ENCODE assay signal across 1 cellular context in the genomic region with DNA sequence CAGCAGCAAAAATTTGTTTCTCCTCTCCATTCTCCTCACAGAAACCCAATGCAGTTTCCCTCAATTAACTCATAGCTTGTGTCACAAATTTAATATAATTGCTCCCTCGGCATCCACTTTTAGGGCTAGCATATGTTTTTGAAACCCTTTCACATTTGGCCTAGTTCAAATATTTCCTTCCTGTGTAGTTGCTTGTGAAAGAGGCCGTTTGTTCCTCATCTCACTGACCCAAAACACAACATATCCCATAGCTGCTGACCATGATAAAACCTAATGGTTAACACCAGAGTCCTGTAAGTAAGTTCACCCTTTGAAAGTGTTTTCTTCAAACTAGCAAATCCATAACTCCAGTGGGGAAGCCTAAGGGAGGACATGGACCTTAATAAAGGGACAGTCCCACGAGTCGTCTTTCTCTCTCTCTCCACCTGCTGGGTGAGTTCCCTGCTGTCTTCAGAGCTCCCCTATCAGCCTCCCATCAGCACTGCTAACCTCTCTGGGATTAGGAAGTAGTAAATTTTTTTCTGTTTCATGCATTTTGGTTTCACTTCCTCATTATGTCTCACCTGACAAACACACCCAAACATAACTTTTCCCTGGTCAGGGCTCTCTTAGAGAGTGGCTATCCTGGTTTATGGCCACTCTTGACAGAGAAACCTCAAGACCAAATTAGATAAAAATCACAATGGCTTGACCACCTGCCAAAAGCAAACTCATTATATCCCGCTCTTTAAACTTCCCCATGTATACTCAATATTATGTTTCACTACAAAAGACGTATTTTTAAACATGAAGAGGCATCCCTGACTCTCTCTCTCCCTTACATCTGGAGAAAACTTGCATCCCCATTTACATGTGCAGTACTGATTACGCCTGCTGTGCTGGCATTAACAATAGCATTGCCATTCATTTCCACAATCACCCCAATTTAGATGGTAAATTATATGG.
TF ChIP-seq lines count a peak whose summit lies in the region.

No MANE protein-coding gene starts in this region.

TF ChIP-seq in K562, 482 proteins besides CTCF, POLR2A, EP300 and RAD21 (continued from another document and continues in another):
- no peak for TF ChIP-seq CCAR2 (IDR thresholded peaks at IDR 0.05; ENCODE audit: low read depth, low read length)
- no peak for TF ChIP-seq FOXM1 (IDR thresholded peaks at IDR 0.05; ENCODE audit: low read depth)
- TF ChIP-seq FOXM1 (CRISPR knock-in tag; IDR thresholded peaks at IDR 0.05; ENCODE audit: low read depth) = no peak
- no peak for TF ChIP-seq TRIM24 (IDR thresholded peaks at IDR 0.05)
- TF ChIP-seq ELF2 (CRISPR knock-in tag; IDR thresholded peaks at IDR 0.05) = 0 out of 2 replicates have a peak, but pooled peaks have one; percentile 46
- no peak for TF ChIP-seq SMAD1 (IDR thresholded peaks at IDR 0.05; ENCODE audit: low read depth, low read length, partially characterized antibody)
- no peak for TF ChIP-seq FOSL1 (tag; conservative IDR thresholded peaks at IDR 0.05)
- TF ChIP-seq, protein P1, sequence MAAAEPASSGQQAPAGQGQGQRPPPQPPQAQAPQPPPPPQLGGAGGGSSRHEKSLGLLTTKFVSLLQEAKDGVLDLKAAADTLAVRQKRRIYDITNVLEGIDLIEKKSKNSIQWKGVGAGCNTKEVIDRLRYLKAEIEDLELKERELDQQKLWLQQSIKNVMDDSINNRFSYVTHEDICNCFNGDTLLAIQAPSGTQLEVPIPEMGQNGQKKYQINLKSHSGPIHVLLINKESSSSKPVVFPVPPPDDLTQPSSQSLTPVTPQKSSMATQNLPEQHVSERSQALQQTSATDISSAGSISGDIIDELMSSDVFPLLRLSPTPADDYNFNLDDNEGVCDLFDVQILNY (CRISPR knock-in tag; IDR thresholded peaks at IDR 0.05) = no peak
- TF ChIP-seq MBD2 (IDR thresholded peaks at IDR 0.05; ENCODE audit: borderline replicate concordance, low read depth) = no peak
- no peak for TF ChIP-seq ZNF175 (CRISPR knock-in tag; IDR thresholded peaks at IDR 0.05; ENCODE audit: low read depth)
- TF ChIP-seq ZNF584 (CRISPR knock-in tag; IDR thresholded peaks at IDR 0.05; ENCODE audit: low read depth) = no peak
- peak; percentile 92 for TF ChIP-seq SPI1 (IDR thresholded peaks at IDR 0.05; ENCODE audit: borderline replicate concordance, low read depth, low read length)
- no peak for TF ChIP-seq NBN (IDR thresholded peaks at IDR 0.05; ENCODE audit: low read depth)
- no peak for TF ChIP-seq ZFP30 (CRISPR knock-in tag; IDR thresholded peaks at IDR 0.05; ENCODE audit: borderline replicate concordance)
- no peak for TF ChIP-seq ZNF121 (CRISPR knock-in tag; conservative IDR thresholded peaks at IDR 0.05)
- no peak for TF ChIP-seq ZNF140 (CRISPR knock-in tag; IDR thresholded peaks at IDR 0.05)
- TF ChIP-seq ATF7 (IDR thresholded peaks at IDR 0.05) = no peak
- TF ChIP-seq KLF16 (IDR thresholded peaks at IDR 0.05) = no peak
- TF ChIP-seq ATF3 (IDR thresholded peaks at IDR 0.05) = no peak
- TF ChIP-seq ATF3 (CRISPR knock-in tag; conservative IDR thresholded peaks at IDR 0.05) = no peak
- no peak for TF ChIP-seq BRD9 (IDR thresholded peaks at IDR 0.05; ENCODE audit: low read depth, partially characterized antibody)
- no peak for TF ChIP-seq SMARCB1 (IDR thresholded peaks at IDR 0.05; ENCODE audit: insufficient read length, low read depth)
- no peak for TF ChIP-seq NFE2L1 (tag; IDR thresholded peaks at IDR 0.05; ENCODE audit: borderline replicate concordance, low read depth)
- no peak for TF ChIP-seq DLX4 (CRISPR knock-in tag; IDR thresholded peaks at IDR 0.05)
- 0 out of 2 replicates have a peak, but pooled peaks have one; percentile 17 for TF ChIP-seq HDAC2 (IDR thresholded peaks at IDR 0.05)
- no peak for TF ChIP-seq PTRF (tag; IDR thresholded peaks at IDR 0.05)
- TF ChIP-seq ELF1 (tag; IDR thresholded peaks at IDR 0.05) = peak; percentile 60
- TF ChIP-seq MEIS2 (IDR thresholded peaks at IDR 0.05; ENCODE audit: partially characterized antibody) = peak; percentile 27
- TF ChIP-seq, protein P2, sequence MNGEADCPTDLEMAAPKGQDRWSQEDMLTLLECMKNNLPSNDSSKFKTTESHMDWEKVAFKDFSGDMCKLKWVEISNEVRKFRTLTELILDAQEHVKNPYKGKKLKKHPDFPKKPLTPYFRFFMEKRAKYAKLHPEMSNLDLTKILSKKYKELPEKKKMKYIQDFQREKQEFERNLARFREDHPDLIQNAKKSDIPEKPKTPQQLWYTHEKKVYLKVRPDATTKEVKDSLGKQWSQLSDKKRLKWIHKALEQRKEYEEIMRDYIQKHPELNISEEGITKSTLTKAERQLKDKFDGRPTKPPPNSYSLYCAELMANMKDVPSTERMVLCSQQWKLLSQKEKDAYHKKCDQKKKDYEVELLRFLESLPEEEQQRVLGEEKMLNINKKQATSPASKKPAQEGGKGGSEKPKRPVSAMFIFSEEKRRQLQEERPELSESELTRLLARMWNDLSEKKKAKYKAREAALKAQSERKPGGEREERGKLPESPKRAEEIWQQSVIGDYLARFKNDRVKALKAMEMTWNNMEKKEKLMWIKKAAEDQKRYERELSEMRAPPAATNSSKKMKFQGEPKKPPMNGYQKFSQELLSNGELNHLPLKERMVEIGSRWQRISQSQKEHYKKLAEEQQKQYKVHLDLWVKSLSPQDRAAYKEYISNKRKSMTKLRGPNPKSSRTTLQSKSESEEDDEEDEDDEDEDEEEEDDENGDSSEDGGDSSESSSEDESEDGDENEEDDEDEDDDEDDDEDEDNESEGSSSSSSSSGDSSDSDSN (IDR thresholded peaks at IDR 0.05; ENCODE audit: borderline replicate concordance in 1 of 2, low read depth in 2 of 2, low read length in 2 of 2) = no peak
- TF ChIP-seq ZNF589 (CRISPR knock-in tag; IDR thresholded peaks at IDR 0.05; ENCODE audit: low read depth) = no peak
- TF ChIP-seq ZNF384 (IDR thresholded peaks at IDR 0.05; ENCODE audit: low read depth, low read length) = peak; percentile 50; the same call in 1 of the 2 replicates
- no peak for TF ChIP-seq ZBTB11 (CRISPR knock-in tag; IDR thresholded peaks at IDR 0.05)
- no peak for TF ChIP-seq HIVEP1 (CRISPR knock-in tag; IDR thresholded peaks at IDR 0.05)
- TF ChIP-seq CXXC5 (CRISPR knock-in tag; IDR thresholded peaks at IDR 0.05) = peak; percentile 17; the same call in 1 of the 2 replicates
- TF ChIP-seq MTA1 (IDR thresholded peaks at IDR 0.05; ENCODE audit: borderline replicate concordance) = peak; percentile 54; the same call in 1 of the 2 replicates
- no peak for TF ChIP-seq SRSF1 (IDR thresholded peaks at IDR 0.05; ENCODE audit: low read depth, low read length)
- peak; percentile 15; the same call in 1 of the 2 replicates for TF ChIP-seq ARID1B (IDR thresholded peaks at IDR 0.05)
- TF ChIP-seq GABPA (tag; conservative IDR thresholded peaks at IDR 0.05; ENCODE audit: low read depth) = 0 out of 2 replicates have a peak, but pooled peaks have one; percentile 21
- no peak for TF ChIP-seq SMAD2 (IDR thresholded peaks at IDR 0.05; ENCODE audit: low read depth, low read length)
- peak; percentile 53; the same call in 1 of the 2 replicates for TF ChIP-seq ZNF431 (CRISPR knock-in tag; IDR thresholded peaks at IDR 0.05)
- TF ChIP-seq BACH1 (tag; IDR thresholded peaks at IDR 0.05) = no peak
- 0 out of 2 replicates have a peak, but pooled peaks have one; percentile 41 for TF ChIP-seq ZFX (CRISPR knock-in tag; IDR thresholded peaks at IDR 0.05)
- TF ChIP-seq, protein P3, sequence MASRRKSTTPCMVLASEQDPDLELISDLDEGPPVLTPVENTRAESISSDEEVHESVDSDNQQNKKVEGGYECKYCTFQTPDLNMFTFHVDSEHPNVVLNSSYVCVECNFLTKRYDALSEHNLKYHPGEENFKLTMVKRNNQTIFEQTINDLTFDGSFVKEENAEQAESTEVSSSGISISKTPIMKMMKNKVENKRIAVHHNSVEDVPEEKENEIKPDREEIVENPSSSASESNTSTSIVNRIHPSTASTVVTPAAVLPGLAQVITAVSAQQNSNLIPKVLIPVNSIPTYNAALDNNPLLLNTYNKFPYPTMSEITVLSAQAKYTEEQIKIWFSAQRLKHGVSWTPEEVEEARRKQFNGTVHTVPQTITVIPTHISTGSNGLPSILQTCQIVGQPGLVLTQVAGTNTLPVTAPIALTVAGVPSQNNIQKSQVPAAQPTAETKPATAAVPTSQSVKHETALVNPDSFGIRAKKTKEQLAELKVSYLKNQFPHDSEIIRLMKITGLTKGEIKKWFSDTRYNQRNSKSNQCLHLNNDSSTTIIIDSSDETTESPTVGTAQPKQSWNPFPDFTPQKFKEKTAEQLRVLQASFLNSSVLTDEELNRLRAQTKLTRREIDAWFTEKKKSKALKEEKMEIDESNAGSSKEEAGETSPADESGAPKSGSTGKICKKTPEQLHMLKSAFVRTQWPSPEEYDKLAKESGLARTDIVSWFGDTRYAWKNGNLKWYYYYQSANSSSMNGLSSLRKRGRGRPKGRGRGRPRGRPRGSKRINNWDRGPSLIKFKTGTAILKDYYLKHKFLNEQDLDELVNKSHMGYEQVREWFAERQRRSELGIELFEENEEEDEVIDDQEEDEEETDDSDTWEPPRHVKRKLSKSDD (conservative IDR thresholded peaks at IDR 0.05; ENCODE audit: low read length) = no peak
- TF ChIP-seq GATA2 (CRISPR knock-in tag; IDR thresholded peaks at IDR 0.05) = peak; percentile 79
- 0 out of 2 replicates have a peak, but pooled peaks have one; percentile 17 for TF ChIP-seq L3MBTL2 (IDR thresholded peaks at IDR 0.05)
- TF ChIP-seq XRCC3 (IDR thresholded peaks at IDR 0.05) = no peak
- TF ChIP-seq KAT8 (IDR thresholded peaks at IDR 0.05; ENCODE audit: low read depth) = no peak
- TF ChIP-seq CTBP1 (IDR thresholded peaks at IDR 0.05; ENCODE audit: borderline replicate concordance) = peak; percentile 64; the same call in 1 of the 2 replicates
- TF ChIP-seq MXD1 (CRISPR knock-in tag; IDR thresholded peaks at IDR 0.05; ENCODE audit: borderline replicate concordance, poor library complexity, severe bottlenecking) = no peak
- TF ChIP-seq, protein P4, sequence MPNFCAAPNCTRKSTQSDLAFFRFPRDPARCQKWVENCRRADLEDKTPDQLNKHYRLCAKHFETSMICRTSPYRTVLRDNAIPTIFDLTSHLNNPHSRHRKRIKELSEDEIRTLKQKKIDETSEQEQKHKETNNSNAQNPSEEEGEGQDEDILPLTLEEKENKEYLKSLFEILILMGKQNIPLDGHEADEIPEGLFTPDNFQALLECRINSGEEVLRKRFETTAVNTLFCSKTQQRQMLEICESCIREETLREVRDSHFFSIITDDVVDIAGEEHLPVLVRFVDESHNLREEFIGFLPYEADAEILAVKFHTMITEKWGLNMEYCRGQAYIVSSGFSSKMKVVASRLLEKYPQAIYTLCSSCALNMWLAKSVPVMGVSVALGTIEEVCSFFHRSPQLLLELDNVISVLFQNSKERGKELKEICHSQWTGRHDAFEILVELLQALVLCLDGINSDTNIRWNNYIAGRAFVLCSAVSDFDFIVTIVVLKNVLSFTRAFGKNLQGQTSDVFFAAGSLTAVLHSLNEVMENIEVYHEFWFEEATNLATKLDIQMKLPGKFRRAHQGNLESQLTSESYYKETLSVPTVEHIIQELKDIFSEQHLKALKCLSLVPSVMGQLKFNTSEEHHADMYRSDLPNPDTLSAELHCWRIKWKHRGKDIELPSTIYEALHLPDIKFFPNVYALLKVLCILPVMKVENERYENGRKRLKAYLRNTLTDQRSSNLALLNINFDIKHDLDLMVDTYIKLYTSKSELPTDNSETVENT (CRISPR knock-in tag; IDR thresholded peaks at IDR 0.05) = no peak
- TF ChIP-seq E2F3 (CRISPR knock-in tag; IDR thresholded peaks at IDR 0.05) = no peak
- no peak for TF ChIP-seq TAF1 (IDR thresholded peaks at IDR 0.05; ENCODE audit: control insufficient read depth, extremely low read depth, insufficient read depth, low read length, severe bottlenecking)
- no peak for TF ChIP-seq ATF2 (CRISPR knock-in tag; IDR thresholded peaks at IDR 0.05)
